ENCODE assay signal across 8 cellular contexts in the genomic region with DNA sequence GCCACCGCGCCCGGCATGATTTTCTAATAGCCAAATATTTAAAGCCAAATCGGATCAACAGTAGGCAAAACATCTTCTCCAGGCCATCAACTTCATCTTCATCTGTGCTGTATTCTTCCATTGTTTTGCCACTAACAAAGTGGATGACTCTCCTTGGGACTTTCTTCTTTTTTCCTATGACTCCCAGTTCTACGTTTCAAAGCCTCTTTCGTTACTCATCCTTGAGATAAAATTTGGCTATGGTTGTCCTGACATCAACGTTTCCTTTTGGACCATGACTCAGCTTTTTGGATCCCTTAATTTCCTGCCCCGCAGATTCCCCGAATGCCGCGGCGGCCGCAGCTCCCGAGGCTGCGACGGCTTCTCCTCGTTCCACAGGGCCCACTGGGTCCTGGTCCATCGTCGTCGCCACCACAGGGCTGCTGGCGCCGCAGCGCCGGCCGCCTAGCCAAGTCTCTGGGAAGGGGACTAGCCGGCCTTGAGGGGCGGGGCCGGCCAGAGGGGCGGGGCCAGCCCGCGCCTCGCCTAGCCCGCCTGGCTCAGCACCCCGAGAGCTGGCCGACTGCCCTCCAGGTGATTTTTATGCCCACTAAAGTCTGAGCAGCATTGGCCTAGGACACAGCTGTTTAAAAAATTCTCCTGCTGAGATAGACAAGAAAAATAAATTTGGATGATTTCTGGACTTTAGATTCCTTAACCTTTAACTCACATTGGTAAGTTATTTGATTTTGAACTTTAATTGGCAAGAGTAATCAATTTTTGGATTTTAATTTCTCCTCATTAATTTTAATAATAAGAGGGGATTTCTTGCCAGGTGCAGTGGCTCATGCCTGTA.
DNase-seq lines count a peak whose midpoint lies in the region; ATAC-seq and TF ChIP-seq lines count a peak whose summit lies in the region.

No MANE protein-coding gene starts in this region.

- peak; percentile 93 for DNase-seq in GM04503 (ENCODE audit: low read depth)
- DNase-seq in Panc1 (ENCODE audit: low read depth, low spot score) = no peak
- DNase-seq in brain microvascular endothelial cell = peak; percentile 95
- peak; percentile 53 for DNase-seq in iPS DF 4.7 (ENCODE audit: extremely low read depth, low spot score)

- POLR2A ChIA-PET in Panc1 (lab: Charles Lee) = no interaction called here

- H3K4me1 ChIP-seq in Panc1 (ENCODE audit: control insufficient read depth, insufficient read depth, low read length) = peaks cover 4% of the 10 kb centered on the region; the same call in 1 of the 2 replicates
- H3K4me1 ChIP-seq in rectal smooth muscle tissue (ENCODE audit: control insufficient read depth, insufficient read depth, low read length) = no peaks in the 10 kb centered on the region

- CTCF ChIA-PET in Panc1 (lab: Charles Lee) = no interaction called here

- no peaks in the 10 kb centered on the region for H3K27me3 ChIP-seq in Panc1 (ENCODE audit: control insufficient read depth, insufficient read depth, low read length)
- H3K27me3 ChIP-seq in brain microvascular endothelial cell (replicated peaks) = no peaks in the 10 kb centered on the region
- no peaks in the 10 kb centered on the region for H3K27me3 ChIP-seq in rectal smooth muscle tissue (ENCODE audit: control insufficient read depth, insufficient read depth, low read length)

- ATAC-seq in HG02642 (IDR thresholded peaks at IDR 0.05; ENCODE audit: poor library complexity, unreplicated experiment) (peak; percentile 80), Panc1 (peak; percentile 99), GM21367 (IDR thresholded peaks at IDR 0.05; ENCODE audit: unreplicated experiment) (no peak), HG03025 (IDR thresholded peaks at IDR 0.05; ENCODE audit: low FRiP score, unreplicated experiment) (no peak)

- peak overlapping the region; percentile 31 to 53 for H3K4me3 ChIP-seq in Panc1 (ENCODE audit: low read depth in 2 of 2, low read length in 2 of 2)
- peak overlapping the region; percentile 2 for H3K4me3 ChIP-seq in brain microvascular endothelial cell (ENCODE audit: low read depth, low read length)
- peak overlapping the region; percentile 44 for H3K4me3 ChIP-seq in rectal smooth muscle tissue (ENCODE audit: low read length)

- no peaks in the 10 kb centered on the region for H3K9me3 ChIP-seq in Panc1 (ENCODE audit: control insufficient read depth, insufficient read depth, low read depth, low read length)

- no TSS peak for BruUV-seq in Panc1 (replicated peaks; lab: Mats Ljungman, UMichigan)

- peak overlapping the region; percentile 49; the same call in 1 of the 2 replicates for H3K27ac ChIP-seq in Panc1 (ENCODE audit: low read length)
- H3K27ac ChIP-seq in brain microvascular endothelial cell = peak overlapping the region; percentile 77
- peak overlapping the region; percentile 74 for H3K27ac ChIP-seq in rectal smooth muscle tissue (ENCODE audit: low read depth, low read length)

- H3K36me3 ChIP-seq in Panc1 (ENCODE audit: control insufficient read depth, insufficient read depth, low read length) (no peaks in the 10 kb centered on the region), brain microvascular endothelial cell (replicated peaks) (no peaks in the 10 kb centered on the region), rectal smooth muscle tissue (ENCODE audit: control insufficient read depth, insufficient read depth, low read length) (no peaks in the 10 kb centered on the region)

- H3K9ac ChIP-seq in rectal smooth muscle tissue (ENCODE audit: low read length) = no peak overlapping the region

- no peak for TF ChIP-seq CTCF in Panc1 (IDR thresholded peaks at IDR 0.05)
- TF ChIP-seq CTCF in brain microvascular endothelial cell (IDR thresholded peaks at IDR 0.05; ENCODE audit: low read depth, low read length, missing control alignments) = no peak

- in situ Hi-C loops in Panc1 (cut with HindIII; ENCODE audit: low pct_unique_long_range_greater_than_20kb, low sequenced_read_pairs) = no loop called here
- in situ Hi-C loops in brain microvascular endothelial cell (cut with HindIII; ENCODE audit: low pct_ligation_motif_present, low sequenced_read_pairs) = no loop called here

- intact Hi-C loops in Panc1 (cut with micrococcal nuclease; ENCODE audit: unreplicated experiment) = no loop called here

Comparison
In these comparisons a context has a peak if more than half of its experiments do, and no peak if none do; other contexts are left out.
1. ATAC-seq: peak in HG02642 (single experiment) and Panc1 (single experiment); none in GM21367 (single experiment) and HG03025 (single experiment).
2. Peak in every context shown above with its lines, with median percentiles within 50 percentile points of each other: H3K27ac ChIP-seq and H3K4me3 ChIP-seq.